In the genomic region with DNA sequence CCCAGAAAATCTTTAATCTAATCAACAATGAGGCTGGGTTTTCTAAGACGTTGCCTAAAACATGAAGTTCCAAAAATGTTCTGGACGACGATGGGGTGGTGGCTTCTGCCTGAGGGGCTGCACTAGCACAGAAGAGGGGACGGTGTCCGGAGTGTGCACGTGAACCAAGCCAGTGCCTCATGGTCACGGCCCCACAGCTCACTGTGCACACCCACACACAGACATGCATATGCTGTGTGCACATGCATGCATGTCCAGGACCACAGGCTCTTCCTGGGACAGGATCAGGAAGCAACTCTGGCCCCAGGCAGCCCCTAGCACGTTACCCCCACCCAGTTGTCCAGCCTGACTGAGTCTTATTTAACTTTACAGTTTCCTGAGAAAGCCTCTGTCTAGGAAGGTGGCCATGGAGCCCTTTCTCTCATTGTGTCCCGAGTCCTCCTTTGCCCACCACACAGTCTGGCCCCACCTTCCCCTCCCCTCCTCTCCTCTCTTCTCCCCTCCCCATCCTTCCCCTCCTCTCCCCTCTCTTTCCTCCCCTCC, we compare ENCODE assay signal across 18 cellular contexts.
"Had no signal": no experiment of that assay in that cellular context is flagged by ENCODE, and none has a peak within 500 bp of the region (broad histone marks: within the 10 kb centered on the region; RNA-seq: fewer than 3 reads in every experiment).

No MANE protein-coding gene starts in this region.

- H3K27ac ChIP-seq: brain microvascular endothelial cell, coronary artery, gastrocnemius medialis, left lung, ovary, right lobe of liver, SJSA1, tibial artery, vagina had no signal

- H3K36me3 ChIP-seq: brain microvascular endothelial cell, gastrocnemius medialis, left lung, ovary, right lobe of liver, SJSA1, tibial artery, vagina had no signal

- H3K4me3 ChIP-seq: coronary artery, gastrocnemius medialis, left lung, ovary, right lobe of liver, SJSA1, smooth muscle cell, tibial artery, vagina had no signal

- H3K27me3 ChIP-seq: brain microvascular endothelial cell, gastrocnemius medialis, ovary, right lobe of liver, SJSA1, tibial artery, vagina had no signal

- DNase-seq: activated CD4-positive, alpha-beta T cell treated with anti-CD3 and anti-CD28 coated beads, Interleukin-2, amount 10 ng/mL, durations not matched to agents 24 days and 14 days; activated CD8-positive, alpha-beta T cell treated with anti-CD3 and anti-CD28 coated beads, Interleukin-2, amount 10 ng/mL, durations not matched to agents 7 days and 5 days; activated naive CD4-positive, alpha-beta T cell; brain microvascular endothelial cell; mammary epithelial cell; right lobe of liver; stimulated activated CD4-positive, alpha-beta T cell treated with anti-CD3 and anti-CD28 coated beads, Interleukin-4, amount 100 ng/mL, for 4 hours; T-helper 17 cell had no signal

- ATAC-seq: activated CD8-positive, alpha-beta T cell treated with anti-CD3 and anti-CD28 coated beads, Interleukin-2, amount 10 ng/mL, durations not matched to agents 7 days and 5 days; gastrocnemius medialis; left lung; right lobe of liver; stimulated activated memory B cell treated with anti-CD40 and anti-IgM and Interleukin-4, amounts not matched to agents 10 μg/mL and 1 μg/mL and 100 μg/mL, for 72 hours; T-helper 17 cell; WTC11 had no signal

- H3K9me3 ChIP-seq: gastrocnemius medialis, left lung, ovary, right lobe of liver, SJSA1, tibial artery, vagina had no signal

- H3K4me1 ChIP-seq: gastrocnemius medialis, right lobe of liver had no signal
